Comparison of ENCODE assay signal across 20 cellular contexts in genomic region chr4:175891231-175891630, GRCh38.
"Had no signal": no experiment of that assay in that cellular context is flagged by ENCODE, and none has a peak within 500 bp of the region (broad histone marks: within the 10 kb centered on the region; RNA-seq: fewer than 3 reads in every experiment).

No MANE protein-coding gene starts in this region.

- H3K27ac Mint-ChIP-seq: activated CD8-positive, alpha-beta T cell treated with anti-CD3 and anti-CD28 coated beads for 36 hours; activated naive CD4-positive, alpha-beta T cell treated with anti-CD3 and anti-CD28 coated beads, Interleukin-2, amount 50 U/mL, for 24 hours; activated naive CD8-positive, alpha-beta T cell treated with anti-CD3 and anti-CD28 coated beads, Interleukin-2, amount 50 U/mL, for 24 hours; activated T-helper 2 cell treated with anti-CD3 and anti-CD28 coated beads, Interferon-gamma antibody, Interleukin-2, Interleukin-4, amounts not matched to agents 10 μg/mL and 5 μg/mL and 100 μg/mL, durations not matched to agents 14 hours and 24 hours and 36 hours; natural killer cell treated with Interleukin-12 subunit alpha and Interleukin-12 subunit beta and Interleukin-15 and Interleukin-18, amount 100 ng/mL, for 72 hours; WTC11 had no signal

- H3K4me1 Mint-ChIP-seq: activated naive CD4-positive, alpha-beta T cell treated with anti-CD3 and anti-CD28 coated beads, Interleukin-2, amount 50 U/mL, for 24 hours; activated naive CD8-positive, alpha-beta T cell treated with anti-CD3 and anti-CD28 coated beads, Interleukin-2, amount 50 U/mL, for 24 hours had no signal

- H3K36me3 Mint-ChIP-seq: activated naive CD4-positive, alpha-beta T cell treated with anti-CD3 and anti-CD28 coated beads, Interleukin-2, amount 50 U/mL, for 24 hours; natural killer cell treated with Interleukin-12 subunit alpha and Interleukin-12 subunit beta and Interleukin-15 and Interleukin-18, amount 100 ng/mL, for 72 hours; WTC11 had no signal

- H3K36me3 ChIP-seq: esophagus muscularis mucosa, heart right ventricle, left lung, right atrium auricular region had no signal

- H3K9me3 ChIP-seq: mucosa of descending colon, testis had no signal

- H3K4me3 ChIP-seq: esophagus muscularis mucosa, heart right ventricle, left lung, mucosa of descending colon, right atrium auricular region, testis had no signal

- ATAC-seq: activated CD8-positive, alpha-beta T cell treated with anti-CD3 and anti-CD28 coated beads for 36 hours; activated naive CD8-positive, alpha-beta T cell treated with anti-CD3 and anti-CD28 coated beads, Interleukin-2, amount 50 U/mL, for 24 hours; activated T-cell treated with anti-CD3 and anti-CD28 coated beads, Interleukin-2, amount 50 U/mL, for 4 hours; foreskin keratinocyte; heart right ventricle; natural killer cell treated with Interleukin-12 subunit alpha and Interleukin-12 subunit beta and Interleukin-15 and Interleukin-18, amount 100 ng/mL, for 72 hours had no signal

- H3K27me3 Mint-ChIP-seq: activated CD8-positive, alpha-beta T cell treated with anti-CD3 and anti-CD28 coated beads for 36 hours; activated naive CD8-positive, alpha-beta T cell treated with anti-CD3 and anti-CD28 coated beads, Interleukin-2, amount 50 U/mL, for 24 hours; natural killer cell treated with Interleukin-12 subunit alpha and Interleukin-12 subunit beta and Interleukin-15 and Interleukin-18, amount 100 ng/mL, for 72 hours had no signal

- H3K4me1 ChIP-seq: foreskin keratinocyte, heart right ventricle, left lung, right atrium auricular region, testis had no signal

- H3K27me3 ChIP-seq: esophagus muscularis mucosa, foreskin keratinocyte, heart right ventricle, left lung, right atrium auricular region, testis had no signal

- H3K9me3 Mint-ChIP-seq: activated CD8-positive, alpha-beta T cell treated with anti-CD3 and anti-CD28 coated beads for 36 hours; activated naive CD4-positive, alpha-beta T cell treated with anti-CD3 and anti-CD28 coated beads, Interleukin-2, amount 50 U/mL, for 24 hours; activated naive CD8-positive, alpha-beta T cell treated with anti-CD3 and anti-CD28 coated beads, Interleukin-2, amount 50 U/mL, for 24 hours; activated T-cell treated with anti-CD3 and anti-CD28 coated beads, Interleukin-2, amount 50 U/mL, for 4 hours; activated T-helper 2 cell treated with anti-CD3 and anti-CD28 coated beads, Interferon-gamma antibody, Interleukin-2, Interleukin-4, amounts not matched to agents 10 μg/mL and 5 μg/mL and 100 μg/mL, durations not matched to agents 14 hours and 24 hours and 36 hours had no signal

- H3K27ac ChIP-seq: foreskin keratinocyte, heart right ventricle, left lung, right atrium auricular region, testis had no signal

- H3K4me3 Mint-ChIP-seq: activated CD8-positive, alpha-beta T cell treated with anti-CD3 and anti-CD28 coated beads for 36 hours; activated naive CD4-positive, alpha-beta T cell treated with anti-CD3 and anti-CD28 coated beads, Interleukin-2, amount 50 U/mL, for 24 hours; activated naive CD8-positive, alpha-beta T cell treated with anti-CD3 and anti-CD28 coated beads, Interleukin-2, amount 50 U/mL, for 24 hours; activated T-cell treated with anti-CD3 and anti-CD28 coated beads, Interleukin-2, amount 50 U/mL, for 4 hours; natural killer cell treated with Interleukin-12 subunit alpha and Interleukin-12 subunit beta and Interleukin-15 and Interleukin-18, amount 100 ng/mL, for 72 hours; WTC11 had no signal

- DNase-seq: activated CD4-positive, alpha-beta T cell treated with anti-CD3 and anti-CD28 coated beads, Interleukin-2, amount 50 U/mL, for 1 hour; activated CD8-positive, alpha-beta T cell treated with anti-CD3 and anti-CD28 coated beads for 36 hours; activated naive CD8-positive, alpha-beta T cell treated with anti-CD3 and anti-CD28 coated beads, Interleukin-2, amount 50 U/mL, for 24 hours; activated T-cell treated with anti-CD3 and anti-CD28 coated beads, Interleukin-2, amount 50 U/mL, for 4 hours; amygdala; heart right ventricle; left lung; stimulated activated CD4-positive, alpha-beta T cell treated with anti-CD3 and anti-CD28 coated beads, Interleukin-15, amount 100 ng/mL, for 24 hours; stimulated activated CD4-positive, alpha-beta T cell treated with anti-CD3 and anti-CD28 coated beads, Interleukin-2, amount 100 ng/mL, for 24 hours; stimulated activated naive CD4-positive, alpha-beta T cell; T-helper 2 cell; testis had no signal
